In the genomic region with DNA sequence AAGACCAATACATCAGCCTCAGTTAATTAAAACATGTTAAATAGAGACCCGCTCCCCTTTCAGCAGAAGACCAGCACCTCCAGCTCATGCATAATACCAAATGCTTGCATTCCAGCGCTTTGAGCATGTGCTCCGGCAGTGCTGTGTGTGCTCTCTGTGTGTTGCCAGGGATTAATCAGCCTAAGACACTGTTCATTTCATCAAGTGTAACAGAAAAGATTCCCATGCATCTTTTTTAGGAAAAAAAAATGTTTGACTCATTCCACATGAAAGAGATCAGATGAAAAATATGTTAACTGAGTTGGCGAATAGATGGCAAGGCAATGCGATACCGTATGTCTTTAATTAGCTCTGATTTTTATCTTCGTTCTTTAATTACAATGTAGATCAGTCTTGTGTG, we compare ENCODE assay signal across 17 cellular contexts.
DNase-seq lines count a peak whose midpoint lies in the region; ATAC-seq and TF ChIP-seq lines count a peak whose summit lies in the region.
"Had no signal": no experiment of that assay in that cellular context is flagged by ENCODE, and none has a peak within 500 bp of the region (broad histone marks: within the 10 kb centered on the region; RNA-seq: fewer than 3 reads in every experiment).

No MANE protein-coding gene starts in this region.

- no peaks in the 10 kb centered on the region for H3K27me3 Mint-ChIP-seq in MCF 10A (ENCODE audit: insufficient read depth, unreplicated experiment)
- no peaks in the 10 kb centered on the region for H3K27me3 Mint-ChIP-seq in T-cell
- H3K27me3 Mint-ChIP-seq: activated CD8-positive, alpha-beta T cell treated with anti-CD3 and anti-CD28 coated beads for 36 hours; B cell had no signal

- 100% methylated on average over 7 of the region's 7 CpGs for WGBS in mammary epithelial cell (ENCODE audit: low coverage, missing lambda C conversion rate)
- 93 to 96% methylated on average over 7 of the region's 7 CpGs for WGBS in heart right ventricle, 2 donors

- no peak overlapping the region for H2AFZ ChIP-seq in mammary epithelial cell (ENCODE audit: low read depth, low read length)

- H3K4me1 ChIP-seq in mammary epithelial cell (ENCODE audit: insufficient read depth, low read length) (no peaks in the 10 kb centered on the region), heart right ventricle (peaks cover 0 to 10% (median 0%) of the 10 kb centered on the region in 9 donors)
- H3K4me1 ChIP-seq: pancreas had no signal

- dilution Hi-C loops in mammary epithelial cell (cut with HindIII; ENCODE audit: low sequenced_read_pairs) = no loop called here

- POLR2A ChIA-PET in MCF 10A (lab: Yijun Ruan, JAX) = interaction anchor here (0.9 kb wide), 1 partner anchor 10 kb away, joined by 4 read pairs; no protein-coding TSS in a partner anchor
- POLR2A ChIA-PET in T-cell (lab: Charles Lee) = no interaction called here

- CTCF ChIA-PET in mammary epithelial cell (lab: Charles Lee; ENCODE audit: low non-redundant PET) (no interaction called here), MCF 10A (lab: Yijun Ruan, JAX) (interaction anchor here (0.5 kb wide), 1 partner anchor 57 kb away, joined by 4 read pairs; no protein-coding TSS in a partner anchor), T-cell (lab: Charles Lee) (no interaction called here)

- H3K4me3 ChIP-seq in mammary epithelial cell (replicated peaks in 1 of 3; ENCODE audit: insufficient read depth in 1 of 3, low read depth in 2 of 3, low read length in 3 of 3) = no peak overlapping the region
- no peak overlapping the region for H3K4me3 ChIP-seq in heart right ventricle
- H3K4me3 ChIP-seq: pancreas had no signal

- in situ Hi-C loops in mammary epithelial cell (cut with MboI; ENCODE audit: low sequenced_read_pairs in 2 of 2) = no loop called here

- no peaks in the 10 kb centered on the region for H3K27me3 ChIP-seq in mammary epithelial cell (ENCODE audit: insufficient read depth, low read length)
- no peaks in the 10 kb centered on the region for H3K27me3 ChIP-seq in heart right ventricle
- H3K27me3 ChIP-seq: pancreas had no signal

- no peaks in the 10 kb centered on the region for H4K20me1 ChIP-seq in mammary epithelial cell (ENCODE audit: insufficient read depth, low read length)

- no peaks in the 10 kb centered on the region for H3K36me3 Mint-ChIP-seq in MCF 10A (ENCODE audit: insufficient read depth, unreplicated experiment)
- H3K36me3 Mint-ChIP-seq in T-cell = peaks cover 30% of the 10 kb centered on the region

- no peak overlapping the region for H3K4me2 ChIP-seq in mammary epithelial cell (ENCODE audit: insufficient read depth, low read depth, low read length)

- ATAC-seq in T-cell (replicated peaks in 1 of 4) = no peak
- no peak for ATAC-seq in heart right ventricle
- ATAC-seq in stimulated activated naive CD8-positive, alpha-beta T cell treated with anti-CD3 and anti-CD28 coated beads, Interleukin-15, Interleukin-2, amounts not matched to agents 100 U/mL and 50 U/mL, for 24 hours = no peak
- no peak for ATAC-seq in omental fat pad (ENCODE audit: low FRiP score)
- ATAC-seq: pancreas had no signal

- H3K4me1 Mint-ChIP-seq in MCF 10A (ENCODE audit: insufficient read depth, unreplicated experiment) = peaks cover 11% of the 10 kb centered on the region
- H3K4me1 Mint-ChIP-seq in T-cell = peaks cover 28 to 55% (median 48%) of the 10 kb centered on the region in 3 donors

- H3K9me3 Mint-ChIP-seq in MCF 10A (ENCODE audit: unreplicated experiment) = no peaks in the 10 kb centered on the region
- H3K9me3 Mint-ChIP-seq in T-cell = no peaks in the 10 kb centered on the region
- H3K9me3 Mint-ChIP-seq: activated CD8-positive, alpha-beta T cell treated with anti-CD3 and anti-CD28 coated beads for 36 hours; endodermal cell had no signal

- no peak overlapping the region for H3K9ac ChIP-seq in mammary epithelial cell (ENCODE audit: insufficient read depth, low read length)

- no peak overlapping the region for H3K27ac ChIP-seq in mammary epithelial cell (ENCODE audit: insufficient read depth, low read depth, low read length)
- H3K27ac ChIP-seq in heart right ventricle = no peak overlapping the region
- H3K27ac ChIP-seq: pancreas had no signal

- H3K9me3 ChIP-seq in mammary epithelial cell (replicated peaks; ENCODE audit: insufficient read depth, low read length) (no peaks in the 10 kb centered on the region), heart right ventricle (no peaks in the 10 kb centered on the region)
- H3K9me3 ChIP-seq: pancreas had no signal

- H3K4me3 Mint-ChIP-seq in MCF 10A (ENCODE audit: unreplicated experiment) (no peak overlapping the region), T-cell (no peak overlapping the region)
- H3K4me3 Mint-ChIP-seq: activated CD8-positive, alpha-beta T cell treated with anti-CD3 and anti-CD28 coated beads for 36 hours; B cell; endodermal cell had no signal

- H3K36me3 ChIP-seq in mammary epithelial cell (ENCODE audit: insufficient read depth, low read length) = peaks cover 5% of the 10 kb centered on the region
- peaks cover 0 to 20% (median 0%) of the 10 kb centered on the region in 9 donors for H3K36me3 ChIP-seq in heart right ventricle
- H3K36me3 ChIP-seq: pancreas had no signal

- no peak for DNase-seq in mammary epithelial cell
- DNase-seq in MCF 10A (ENCODE audit: unreplicated experiment) = no peak
- no peak for DNase-seq in T-cell
- peak; percentile 79 for DNase-seq in fibroblast of peridontal ligament (ENCODE audit: extremely low read depth)
- no peak for DNase-seq in NCI-H146 (lab: John Stamatoyannopoulos, UW)
- DNase-seq in heart right ventricle = no peak
- no peak for DNase-seq in stimulated activated naive CD8-positive, alpha-beta T cell treated with anti-CD3 and anti-CD28 coated beads, Interleukin-15, Interleukin-2, amounts not matched to agents 100 U/mL and 50 U/mL, for 24 hours
- no peak for DNase-seq in omental fat pad (ENCODE audit: low spot score)
- DNase-seq: activated CD8-positive, alpha-beta T cell treated with anti-CD3 and anti-CD28 coated beads for 36 hours; endodermal cell; islet precursor cell; midbrain; MV-4-11; NCI-H2107; pancreas; Right ventricle myocardium superior had no signal

- intact Hi-C loops in mammary epithelial cell (cut with micrococcal nuclease) = no loop called here
- intact Hi-C loops in MCF 10A (cut with micrococcal nuclease) = no loop called here
- intact Hi-C loops in heart right ventricle (cut with DNase I) = no loop called here

- H3K27ac Mint-ChIP-seq in MCF 10A (ENCODE audit: low read depth, unreplicated experiment) (no peak overlapping the region), T-cell (peak overlapping the region; percentile 22 to 70)
- H3K27ac Mint-ChIP-seq: activated CD8-positive, alpha-beta T cell treated with anti-CD3 and anti-CD28 coated beads for 36 hours; B cell; endodermal cell had no signal

- TF ChIP-seq CTCF in mammary epithelial cell (conservative IDR thresholded peaks at IDR 0.05 in 1 of 2, IDR thresholded peaks at IDR 0.05 in 1 of 2; ENCODE audit: extremely low read depth in 1 of 2, insufficient read depth in 1 of 2, low read depth in 1 of 2, low read length in 2 of 2) = no peak
- no peak for TF ChIP-seq CTCF in MCF 10A (IDR thresholded peaks at IDR 0.05; ENCODE audit: unreplicated experiment)
- no peak for TF ChIP-seq CTCF in heart right ventricle (IDR thresholded peaks at IDR 0.05)
- no peak for TF ChIP-seq CTCF in omental fat pad (IDR thresholded peaks at IDR 0.05)

- BruUV-seq in mammary epithelial cell (replicated peaks; lab: Mats Ljungman, UMichigan) = TSS peak; percentile 14
- BruUV-seq in MCF 10A (replicated peaks; lab: Mats Ljungman, UMichigan) = no TSS peak

- H3K79me2 ChIP-seq in mammary epithelial cell (ENCODE audit: insufficient read depth, low read length) = peaks cover 12% of the 10 kb centered on the region
